Comparison of ENCODE assay signal across 12 cellular contexts in the genomic region with DNA sequence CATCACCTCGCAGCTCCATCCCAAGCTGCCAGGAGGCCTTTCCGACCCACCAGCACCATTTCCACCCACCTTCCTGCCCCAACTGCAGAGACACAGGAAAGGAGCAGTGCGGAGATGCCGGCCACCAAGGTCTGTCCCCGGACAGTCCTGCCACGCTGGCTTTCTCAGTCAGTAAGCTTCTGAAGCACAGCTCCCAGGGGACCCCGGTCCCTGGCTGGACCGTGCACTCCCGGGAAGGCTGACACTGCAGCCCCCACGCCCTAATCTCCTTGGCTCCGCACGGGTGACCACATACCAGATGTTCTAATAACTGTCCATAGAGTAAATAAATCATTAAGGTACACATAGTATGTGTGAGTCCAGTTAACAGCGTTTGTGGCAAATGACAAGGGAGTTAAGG.
DNase-seq lines count a peak whose midpoint lies in the region; ATAC-seq and TF ChIP-seq lines count a peak whose summit lies in the region.
"Had no signal": no experiment of that assay in that cellular context is flagged by ENCODE, and none has a peak within 500 bp of the region (broad histone marks: within the 10 kb centered on the region; RNA-seq: fewer than 3 reads in every experiment).

No MANE protein-coding gene starts in this region.

- H3K36me3 Mint-ChIP-seq in CD14-positive monocyte, result peaks cover 45 to 66% of the 10 kb centered on the region in 2 donors

- H3K9me3 Mint-ChIP-seq in CD14-positive monocyte, result no peaks in the 10 kb centered on the region
- H3K9me3 Mint-ChIP-seq: activated T-cell treated with anti-CD3 and anti-CD28 coated beads, Interleukin-2, amount 50 U/mL, for 72 hours had no signal

- peaks cover 34% of the 10 kb centered on the region for H3K4me1 ChIP-seq in RWPE2 (ENCODE audit: insufficient read depth, poor library complexity, severe bottlenecking)
- peaks cover 42 to 54% of the 10 kb centered on the region in 2 donors for H3K4me1 ChIP-seq in gastrocnemius medialis
- peaks cover 18% of the 10 kb centered on the region for H3K4me1 ChIP-seq in testis

- in situ Hi-C loops in gastrocnemius medialis (cut with MboI; ENCODE audit: low sequenced_read_pairs in 4 of 4), result no loop called here

- DNase-seq in CD14-positive monocyte (ENCODE audit: low spot score) (no peak), RWPE2 (ENCODE audit: low spot score) (no peak), fibroblast of mammary gland (ENCODE audit: low read depth) (peak; percentile 34), gastrocnemius medialis (no peak), ecto neural progenitor cell (ENCODE audit: low spot score) (no peak), MG63 (no peak), testis (no peak)
- DNase-seq: activated T-cell treated with anti-CD3 and anti-CD28 coated beads, Interleukin-2, amount 50 U/mL, for 72 hours; CD4-positive, CD25-positive, alpha-beta regulatory T cell; NCI-H1417 treated with DMSO at 0.1 percent for 48 hours; stimulated activated CD4-positive, alpha-beta T cell treated with anti-CD3 and anti-CD28 coated beads, Interleukin-4, amount 100 ng/mL, for 4 hours had no signal

- ATAC-seq in RWPE2 (ENCODE audit: low read depth) (no peak), gastrocnemius medialis (no peak), HG03520 (IDR thresholded peaks at IDR 0.05; ENCODE audit: unreplicated experiment) (no peak)
- ATAC-seq: activated T-cell treated with anti-CD3 and anti-CD28 coated beads, Interleukin-2, amount 50 U/mL, for 72 hours had no signal

- TF ChIP-seq CTCF in CD14-positive monocyte (IDR thresholded peaks at IDR 0.05) (no peak), RWPE2 (IDR thresholded peaks at IDR 0.05; ENCODE audit: poor library complexity, severe bottlenecking) (no peak), fibroblast of mammary gland (conservative IDR thresholded peaks at IDR 0.05; ENCODE audit: control insufficient read depth, insufficient read depth, low read depth, low read length) (no peak), gastrocnemius medialis (IDR thresholded peaks at IDR 0.05 in 4 of 5, conservative IDR thresholded peaks at IDR 0.05 in 1 of 5) (no peak), testis (IDR thresholded peaks at IDR 0.05) (no peak)

- TF ChIP-seq POLR2A in gastrocnemius medialis (IDR thresholded peaks at IDR 0.05) (no peak), testis (IDR thresholded peaks at IDR 0.05) (no peak)

- H3K27ac Mint-ChIP-seq in CD14-positive monocyte, result peak overlapping the region; percentile 75 to 96 (median 88)
- H3K27ac Mint-ChIP-seq: activated T-cell treated with anti-CD3 and anti-CD28 coated beads, Interleukin-2, amount 50 U/mL, for 72 hours had no signal

- peaks cover 20% of the 10 kb centered on the region for H3K4me1 Mint-ChIP-seq in CD14-positive monocyte

- WGBS in testis, 2 donors, result 43 to 51% methylated on average over 13 of the region's 13 CpGs

- no peaks in the 10 kb centered on the region for H3K27me3 Mint-ChIP-seq in CD14-positive monocyte (ENCODE audit: low read depth in 3 of 3)

- H3K27me3 ChIP-seq in RWPE2 (ENCODE audit: insufficient read depth, poor library complexity, severe bottlenecking) (no peaks in the 10 kb centered on the region), gastrocnemius medialis (no peaks in the 10 kb centered on the region), MG63 (no peaks in the 10 kb centered on the region), testis (no peaks in the 10 kb centered on the region)

- H3K4me3 ChIP-seq in RWPE2 (ENCODE audit: severe bottlenecking) (no peak overlapping the region), fibroblast of mammary gland (ENCODE audit: control insufficient read depth, low read depth, low read length) (no peak overlapping the region), gastrocnemius medialis (peak overlapping the region in 1 of 4 donors; percentile 24), MG63 (no peak overlapping the region), testis (no peak overlapping the region)

- H3K27ac ChIP-seq in RWPE2 (ENCODE audit: poor library complexity, severe bottlenecking), result peak overlapping the region; percentile 98
- peak overlapping the region; percentile 88 to 90 (median 88) for H3K27ac ChIP-seq in gastrocnemius medialis
- peak overlapping the region in 1 of 2 donors; percentile 61 for H3K27ac ChIP-seq in testis

- no peak overlapping the region for H3K4me3 Mint-ChIP-seq in CD14-positive monocyte
- H3K4me3 Mint-ChIP-seq: activated T-cell treated with anti-CD3 and anti-CD28 coated beads, Interleukin-2, amount 50 U/mL, for 72 hours; CD4-positive, CD25-positive, alpha-beta regulatory T cell had no signal

- intact Hi-C loops in CD14-positive monocyte (cut with micrococcal nuclease) (no loop called here), gastrocnemius medialis (cut with DNase I; ENCODE audit: low total_unique reads) (no loop called here), testis (cut with DNase I; ENCODE audit: low total_unique reads) (no loop called here)

- H3K36me3 ChIP-seq in RWPE2 (ENCODE audit: low read depth), result peaks cover 21% of the 10 kb centered on the region
- H3K36me3 ChIP-seq in gastrocnemius medialis, result no peaks in the 10 kb centered on the region
- peaks cover 5% of the 10 kb centered on the region; the same call in 1 of the 2 replicates for H3K36me3 ChIP-seq in MG63
- no peaks in the 10 kb centered on the region for H3K36me3 ChIP-seq in testis (ENCODE audit: low read depth, missing control alignments)

- no peaks in the 10 kb centered on the region for H3K9me3 ChIP-seq in RWPE2 (ENCODE audit: severe bottlenecking)
- H3K9me3 ChIP-seq in gastrocnemius medialis, result no peaks in the 10 kb centered on the region
- H3K9me3 ChIP-seq in MG63, result no peaks in the 10 kb centered on the region
- H3K9me3 ChIP-seq in testis, result no peaks in the 10 kb centered on the region
